ENCODE assay signal across 14 cellular contexts in the genomic region with DNA sequence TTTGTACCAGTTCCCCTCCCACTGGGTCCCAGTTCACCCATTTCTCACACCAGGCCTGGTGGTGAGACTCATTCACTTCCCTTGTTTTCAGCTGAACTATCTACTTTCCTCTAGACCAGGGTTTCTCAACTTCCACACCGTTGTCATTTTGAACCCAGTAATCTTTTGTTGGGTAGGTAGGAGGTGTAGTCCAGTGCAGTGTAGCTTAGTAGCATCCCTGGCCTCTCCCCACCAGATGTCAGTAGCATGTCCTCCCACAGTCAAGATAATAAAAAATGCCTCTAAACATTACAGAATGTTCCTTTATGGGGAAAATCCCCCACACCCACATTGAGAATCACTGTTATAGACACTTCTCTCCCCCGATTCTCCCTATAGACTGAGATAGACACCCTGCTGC.
"Had no signal": no experiment of that assay in that cellular context is flagged by ENCODE, and none has a peak within 500 bp of the region (broad histone marks: within the 10 kb centered on the region; RNA-seq: fewer than 3 reads in every experiment).

No MANE protein-coding gene starts in this region.

- DNase-seq: activated CD4-positive, alpha-beta T cell treated with anti-CD3 and anti-CD28 coated beads for 1 hour; activated CD4-positive, alpha-beta T cell treated with anti-CD3 and anti-CD28 coated beads, Interleukin-2, amount 50 U/mL, for 48 hours; activated CD8-positive, alpha-beta memory T cell treated with anti-CD3 and anti-CD28 coated beads, Interleukin-2, amount 50 U/mL, for 4 hours; activated naive CD4-positive, alpha-beta T cell treated with Interleukin-2 at 50 U/mL for 16 hours; activated naive CD8-positive, alpha-beta T cell treated with anti-CD3 and anti-CD28 coated beads, Interleukin-2, amount 50 U/mL, for 24 hours; lower lobe of right lung; naive thymus-derived CD8-positive, alpha-beta T cell; posterior cingulate gyrus had no signal

- H3K27ac Mint-ChIP-seq: activated naive CD8-positive, alpha-beta T cell treated with anti-CD3 and anti-CD28 coated beads, Interleukin-2, amount 50 U/mL, for 24 hours; stimulated activated effector memory CD8-positive, alpha-beta T cell treated with anti-CD3 and anti-CD28 coated beads, Interleukin-12 subunit alpha, Interleukin-12 subunit beta, amount 100 ng/mL, for 72 hours had no signal

- H3K9me3 ChIP-seq: vagina had no signal

- H3K27ac ChIP-seq: ascending aorta, esophagus muscularis mucosa, lower lobe of right lung, skin epidermis, tibial nerve, vagina had no signal

- H3K27me3 ChIP-seq: ascending aorta, esophagus muscularis mucosa, tibial nerve, vagina had no signal

- H3K4me1 Mint-ChIP-seq: activated naive CD8-positive, alpha-beta T cell treated with anti-CD3 and anti-CD28 coated beads, Interleukin-2, amount 50 U/mL, for 24 hours; naive thymus-derived CD8-positive, alpha-beta T cell; stimulated activated effector memory CD8-positive, alpha-beta T cell treated with anti-CD3 and anti-CD28 coated beads, Interleukin-12 subunit alpha, Interleukin-12 subunit beta, amount 100 ng/mL, for 72 hours had no signal

- H3K4me3 ChIP-seq: ascending aorta, esophagus muscularis mucosa, lower lobe of right lung, skin epidermis, tibial nerve, vagina had no signal

- H3K9me3 Mint-ChIP-seq: activated naive CD8-positive, alpha-beta T cell treated with anti-CD3 and anti-CD28 coated beads, Interleukin-2, amount 50 U/mL, for 24 hours had no signal

- H3K36me3 ChIP-seq: ascending aorta, esophagus muscularis mucosa, lower lobe of right lung, tibial nerve, vagina had no signal

- ATAC-seq: activated naive CD8-positive, alpha-beta T cell treated with anti-CD3 and anti-CD28 coated beads, Interleukin-2, amount 50 U/mL, for 24 hours; lower lobe of right lung; naive thymus-derived CD8-positive, alpha-beta T cell had no signal

- H3K36me3 Mint-ChIP-seq: stimulated activated effector memory CD8-positive, alpha-beta T cell treated with anti-CD3 and anti-CD28 coated beads, Interleukin-12 subunit alpha, Interleukin-12 subunit beta, amount 100 ng/mL, for 72 hours had no signal

- H3K4me1 ChIP-seq: ascending aorta, esophagus muscularis mucosa, tibial nerve, vagina had no signal

- H3K4me3 Mint-ChIP-seq: activated naive CD8-positive, alpha-beta T cell treated with anti-CD3 and anti-CD28 coated beads, Interleukin-2, amount 50 U/mL, for 24 hours; naive thymus-derived CD8-positive, alpha-beta T cell; stimulated activated effector memory CD8-positive, alpha-beta T cell treated with anti-CD3 and anti-CD28 coated beads, Interleukin-12 subunit alpha, Interleukin-12 subunit beta, amount 100 ng/mL, for 72 hours had no signal
